In the genomic region with DNA sequence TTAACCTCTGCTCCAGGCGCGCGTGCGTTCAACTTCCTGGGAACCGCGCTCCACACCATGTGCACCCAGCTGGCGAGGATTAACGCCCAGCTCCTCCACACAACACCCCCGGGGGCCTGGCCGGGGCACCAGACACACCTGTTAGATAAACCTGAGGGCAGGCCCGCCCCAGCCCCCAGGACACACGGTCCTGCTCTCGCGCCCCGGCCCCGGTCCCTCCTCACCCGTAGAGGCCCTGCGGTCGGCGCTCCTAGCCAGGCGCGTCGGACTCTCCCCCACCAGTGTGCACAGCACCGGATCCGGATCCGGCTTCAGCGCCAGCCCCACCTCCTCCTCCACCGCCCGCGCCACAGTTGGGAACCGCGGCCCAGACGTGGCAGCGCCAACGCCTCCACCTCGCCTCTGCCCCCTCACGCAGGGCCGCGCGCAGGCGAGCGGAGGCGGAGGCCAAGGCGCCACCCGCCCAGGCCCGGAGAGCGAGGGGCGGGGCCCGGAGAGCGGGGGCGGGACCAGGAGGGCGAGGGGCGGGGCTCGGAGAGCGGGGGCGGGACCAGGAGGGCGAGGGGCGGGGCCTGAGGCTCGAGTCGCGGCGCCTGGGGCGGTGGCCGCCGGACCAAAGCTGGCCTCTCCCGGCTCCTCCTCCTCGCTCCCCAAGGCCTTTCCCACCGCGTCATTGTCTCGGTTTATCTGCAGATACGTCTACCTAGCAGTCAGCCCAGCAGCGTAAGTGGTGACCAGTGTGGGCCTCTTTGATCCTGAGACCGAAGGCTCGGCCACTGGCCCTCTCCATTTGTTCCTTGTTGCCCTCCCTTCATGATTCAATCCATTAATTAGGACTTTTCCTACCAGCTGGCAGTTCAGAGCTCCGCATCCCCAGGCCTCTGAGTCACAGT, we compare ENCODE assay signal across 8 cellular contexts. TPM values are rescaled to one million over a fixed set of nuclear protein-coding genes. Genes with fewer than 3 reads are reported as not detected.
DNase-seq lines count a peak whose midpoint lies in the region; ATAC-seq and TF ChIP-seq lines count a peak whose summit lies in the region.

Gene GNPNAT1 (minus strand): TSS at position 404 of the 893 bp plus-strand sequence. CDS start 6,957 bp downstream, outside the sequence.

- H3K4me3 Mint-ChIP-seq in dendritic cell treated with granulocyte-macrophage colony-stimulating factor and Interleukin-4, amounts not matched to agents 40 ng/mL and 50 ng/mL, for 4 days = peak within 1 kb of the TSS; percentile 84

- H3K4me3 ChIP-seq in left lung = peak within 1 kb of the TSS; percentile 79 to 94

- no peak for TF ChIP-seq CTCF in left lung (IDR thresholded peaks at IDR 0.05)

- H3K27ac ChIP-seq in left lung = peak within 1 kb of the TSS; percentile 89 to 90

- H3K27me3 ChIP-seq in left lung = no peaks in the 10 kb centered on the region

- peaks cover 28% of the 10 kb centered on the region for H3K4me1 Mint-ChIP-seq in dendritic cell treated with granulocyte-macrophage colony-stimulating factor and Interleukin-4, amounts not matched to agents 40 ng/mL and 50 ng/mL, for 4 days (ENCODE audit: low read depth)

- H3K27ac Mint-ChIP-seq in dendritic cell treated with granulocyte-macrophage colony-stimulating factor and Interleukin-4, amounts not matched to agents 40 ng/mL and 50 ng/mL, for 4 days = peak within 1 kb of the TSS; percentile 90

- no peaks in the 10 kb centered on the region for H3K36me3 ChIP-seq in left lung

- intact Hi-C loops in dendritic cell treated with granulocyte-macrophage colony-stimulating factor and Interleukin-4, amounts not matched to agents 40 ng/mL and 50 ng/mL, for 4 days (cut with micrococcal nuclease) = loop anchor here (5.0 to 10.0 kb wide), 3 partner anchors 44 to 363 kb away; partner anchors contain the start of genes DDHD1, GPR137C and TXNDC16
- intact Hi-C loops in left lung (cut with DNase I) = no loop called here

- ATAC-seq in GM19372 (IDR thresholded peaks at IDR 0.05; ENCODE audit: low read depth, unreplicated experiment) (peak; percentile 92), HG03558 (IDR thresholded peaks at IDR 0.05; ENCODE audit: extremely low read depth, unreplicated experiment) (peak; percentile 79), left lung (peak; percentile 97)

- peaks cover 7% of the 10 kb centered on the region for H3K36me3 Mint-ChIP-seq in dendritic cell treated with granulocyte-macrophage colony-stimulating factor and Interleukin-4, amounts not matched to agents 40 ng/mL and 50 ng/mL, for 4 days (ENCODE audit: low read depth)

- H3K27me3 Mint-ChIP-seq in dendritic cell treated with granulocyte-macrophage colony-stimulating factor and Interleukin-4, amounts not matched to agents 40 ng/mL and 50 ng/mL, for 4 days = no peaks in the 10 kb centered on the region

- DNase-seq in C1 segment of cervical spinal cord (lab: John Stamatoyannopoulos, UW) = peak; percentile 3 to 91 (median 80)
- peak; percentile 71 for DNase-seq in NCI-H774 (lab: John Stamatoyannopoulos, UW)
- peak; percentile 86 to 88 for DNase-seq in activated CD4-positive, alpha-beta T cell treated with anti-CD3 and anti-CD28 coated beads, Interleukin-2, amount 50 U/mL, for 4 hours
- peak; percentile 89 to 97 for DNase-seq in left lung
- DNase-seq in stimulated activated CD4-positive, alpha-beta T cell treated with anti-CD3 and anti-CD28 coated beads, Interleukin-2, amount 100 ng/mL, for 4 hours (ENCODE audit: low read depth) = peak; percentile 89

- H3K4me1 ChIP-seq in left lung = peaks cover 12 to 38% of the 10 kb centered on the region in 2 donors

- no peaks in the 10 kb centered on the region for H3K9me3 ChIP-seq in left lung

- peaks cover 4% of the 10 kb centered on the region for H3K9me3 Mint-ChIP-seq in dendritic cell treated with granulocyte-macrophage colony-stimulating factor and Interleukin-4, amounts not matched to agents 40 ng/mL and 50 ng/mL, for 4 days

RNA-seq across cellular contexts. Expression of gene GNPNAT1, which starts in this region (rescaled TPM):
- 10 to 100 TPM; 19.1 to 22.3 TPM for total RNA-seq in left lung

Comparison
In these comparisons a context has a peak if more than half of its experiments do, and no peak if none do; other contexts are left out.
1. Peak in every context shown above with its lines: DNase-seq, ATAC-seq, H3K4me3 ChIP-seq and H3K27ac ChIP-seq.